8 cellular contexts compared by ENCODE assay signal in genomic region chr17:39676198-39676819, GRCh38. TPM values are rescaled to one million over a fixed set of nuclear protein-coding genes. Genes with fewer than 3 reads are reported as not detected.
DNase-seq lines count a peak whose midpoint lies in the region; ATAC-seq and TF ChIP-seq lines count a peak whose summit lies in the region.

No MANE protein-coding gene starts in this region.

- H3K4me2 ChIP-seq in BLaER1 treated with 17β-estradiol and CSF1 and Interleukin-3, amounts not matched to agents 10 nM and 100 nM = peak overlapping the region; percentile 75 to 97 (median 89)

- peaks cover 0 to 4% (median 0%) of the 10 kb centered on the region in 11 experiments; a peak in 4 of 22 replicates for H3K27me3 ChIP-seq in BLaER1 treated with 17β-estradiol and CSF1 and Interleukin-3, amounts not matched to agents 10 nM and 100 nM
- H3K27me3 ChIP-seq in skeletal muscle tissue (ENCODE audit: control insufficient read depth in 3 of 3, insufficient read depth in 3 of 3, low read length in 3 of 3) = peaks cover 0 to 4% (median 0%) of the 10 kb centered on the region in 3 donors

- H3K36me3 ChIP-seq in BLaER1 treated with 17β-estradiol and CSF1 and Interleukin-3, amounts not matched to agents 10 nM and 100 nM = peaks cover 0 to 4% (median 0%) of the 10 kb centered on the region in 11 experiments; a peak in 2 of 22 replicates
- H3K36me3 ChIP-seq in skeletal muscle tissue (ENCODE audit: control insufficient read depth in 3 of 3, insufficient read depth in 3 of 3, low read length in 3 of 3) = peaks cover 0 to 5% (median 0%) of the 10 kb centered on the region in 3 donors

- CTCF ChIA-PET in RWPE1 (lab: Yijun Ruan, JAX) = interaction anchor here (0.6 to 1.8 kb wide), 4 partner anchors 10 to 54 kb away, joined by 3 to 5 read pairs (median 3); partner anchors contain the start of gene TCAP

- peak overlapping the region in 9 of 11 experiments; percentile 18 to 78 (median 63); a peak in 17 of 22 replicates for H3K9ac ChIP-seq in BLaER1 treated with 17β-estradiol and CSF1 and Interleukin-3, amounts not matched to agents 10 nM and 100 nM
- peak overlapping the region in 2 of 3 donors; percentile 42 to 73 for H3K9ac ChIP-seq in skeletal muscle tissue (ENCODE audit: low read depth in 1 of 3, low read length in 3 of 3)

- H3K27ac ChIP-seq in BLaER1 treated with 17β-estradiol and CSF1 and Interleukin-3, amounts not matched to agents 10 nM and 100 nM = peak overlapping the region in 9 of 11 experiments; percentile 13 to 84 (median 79); a peak in 17 of 22 replicates
- H3K27ac ChIP-seq in RWPE1 (peak overlapping the region; percentile 17), coronary artery (peak overlapping the region; percentile 87 to 96), skeletal muscle tissue (ENCODE audit: low read depth, low read length) (peak overlapping the region; percentile 99)

- peaks cover 0 to 32% (median 0%) of the 10 kb centered on the region in 11 experiments; a peak in 2 of 22 replicates for H4K20me1 ChIP-seq in BLaER1 treated with 17β-estradiol and CSF1 and Interleukin-3, amounts not matched to agents 10 nM and 100 nM

- H3K4me3 ChIP-seq in BLaER1 treated with 17β-estradiol and CSF1 and Interleukin-3, amounts not matched to agents 10 nM and 100 nM = peak overlapping the region in 4 of 10 experiments; percentile 1 to 42 (median 30); a peak in 2 of 20 replicates
- no peak overlapping the region for H3K4me3 ChIP-seq in coronary artery
- peak overlapping the region in 2 of 3 donors; percentile 29 to 45 for H3K4me3 ChIP-seq in skeletal muscle tissue (ENCODE audit: low read length in 3 of 3)

- POLR2A ChIA-PET in RWPE1 (lab: Yijun Ruan, JAX; ENCODE audit: low non-redundant PET) = no interaction called here

- peak; percentile 48 for ATAC-seq in GM21529 (IDR thresholded peaks at IDR 0.05; ENCODE audit: unreplicated experiment)
- no peak for ATAC-seq in GM19328 (IDR thresholded peaks at IDR 0.05; ENCODE audit: unreplicated experiment)

- H3K4me1 ChIP-seq in BLaER1 treated with 17β-estradiol and CSF1 and Interleukin-3, amounts not matched to agents 10 nM and 100 nM = peaks cover 69 to 100% (median 98%) of the 10 kb centered on the region in 10 experiments
- peaks cover 68 to 91% (median 71%) of the 10 kb centered on the region in 3 donors for H3K4me1 ChIP-seq in skeletal muscle tissue (ENCODE audit: control insufficient read depth in 3 of 3, insufficient read depth in 3 of 3, low read length in 3 of 3)

- DNase-seq in RWPE1 (ENCODE audit: low spot score) = no peak
- DNase-seq in coronary artery (ENCODE audit: low spot score) = no peak
- DNase-seq in NCI-H526 (lab: John Stamatoyannopoulos, UW) = no peak
- DNase-seq in GOT3 (lab: John Stamatoyannopoulos, UW) = no peak

- H3K9me3 ChIP-seq in BLaER1 treated with 17β-estradiol and CSF1 and Interleukin-3, amounts not matched to agents 10 nM and 100 nM (replicated peaks in 1 of 11) = no peaks in the 10 kb centered on the region
- H3K9me3 ChIP-seq in skeletal muscle tissue (ENCODE audit: control insufficient read depth in 3 of 3, low read length in 3 of 3) = no peaks in the 10 kb centered on the region

- no peak for TF ChIP-seq CTCF in RWPE1 (conservative IDR thresholded peaks at IDR 0.05; ENCODE audit: low read depth)
- TF ChIP-seq CTCF in coronary artery (IDR thresholded peaks at IDR 0.05) = no peak

RNA-seq across cellular contexts. Expression of gene PNMT, which starts 8.1 kb away (rescaled TPM):
- total RNA-seq in skeletal muscle tissue = 0.52 TPM

RNA-seq across cellular contexts. Expression of gene TCAP, which starts 11.2 kb away (rescaled TPM):
- total RNA-seq in skeletal muscle tissue = 78.8 TPM

RNA-seq across cellular contexts. Expression of gene PGAP3, which starts 11.5 kb away (rescaled TPM):
- 7.3 TPM for total RNA-seq in skeletal muscle tissue

RNA-seq across cellular contexts. Expression of gene ERBB2, which starts 23.6 kb away (rescaled TPM):
- total RNA-seq in skeletal muscle tissue = 69.9 TPM

RNA-seq across cellular contexts. Expression of gene STARD3, which starts 39.4 kb away (rescaled TPM):
- total RNA-seq in skeletal muscle tissue = 11.5 TPM

Comparison
In these comparisons a context has a peak if more than half of its experiments do, and no peak if none do; other contexts are left out.
1. H3K27ac ChIP-seq: peak in every context shown above with its lines; median percentile 99 in skeletal muscle tissue; 92 in coronary artery; 79 in BLaER1 treated with 17β-estradiol and CSF1 and Interleukin-3, amounts not matched to agents 10 nM and 100 nM; 17 in RWPE1.